ENCODE assay signal across 10 cellular contexts in the genomic region with DNA sequence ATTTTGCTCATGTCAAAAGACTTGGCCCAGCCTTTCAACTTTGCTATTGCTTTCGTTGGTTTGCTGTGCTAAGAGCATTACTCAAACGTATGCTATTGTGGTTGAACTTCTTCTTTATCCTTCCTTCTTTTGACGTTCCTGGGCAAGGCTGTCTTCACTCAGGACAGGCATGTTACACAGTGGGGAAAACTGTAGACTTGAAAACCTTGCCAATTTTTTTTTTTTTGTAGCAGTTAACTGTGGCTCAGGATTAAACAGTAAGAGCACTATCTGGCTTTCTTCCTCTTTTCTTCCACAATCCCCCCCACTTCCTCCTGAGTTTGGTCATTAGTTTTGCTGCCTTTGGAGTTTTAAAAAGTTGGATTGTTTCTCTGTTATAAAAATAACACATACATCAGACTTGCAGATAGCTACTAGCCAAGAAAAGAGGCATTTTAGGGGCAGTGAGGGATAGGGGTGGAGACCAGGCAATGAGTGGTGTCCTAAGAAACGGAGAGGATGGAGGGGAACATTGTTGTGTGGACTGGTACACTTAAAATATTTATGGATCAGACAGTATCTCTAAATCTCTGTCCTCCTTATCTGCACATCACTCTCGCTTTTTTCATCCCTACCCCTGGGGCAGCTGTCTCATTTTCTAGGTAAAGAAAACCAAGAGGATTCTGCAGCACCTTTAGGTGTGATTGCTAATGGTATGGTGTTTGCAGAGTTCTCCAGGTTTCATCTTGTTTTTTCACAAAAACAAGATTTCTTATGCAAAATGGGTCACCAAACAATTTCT.
DNase-seq lines count a peak whose midpoint lies in the region; FAIRE-seq and TF ChIP-seq lines count a peak whose summit lies in the region.
"Had no signal": no experiment of that assay in that cellular context is flagged by ENCODE, and none has a peak within 500 bp of the region (broad histone marks: within the 10 kb centered on the region; RNA-seq: fewer than 3 reads in every experiment).

No MANE protein-coding gene starts in this region.

- no peaks in the 10 kb centered on the region for H3K27me3 Mint-ChIP-seq in glutamatergic neuron (ENCODE audit: unreplicated experiment)

- intact Hi-C loops in esophagus muscularis mucosa (cut with DNase I), result loop anchor here (5.0 kb wide), 1 partner anchor 49 kb away; no protein-coding TSS in a partner anchor

- TF ChIP-seq POLR2A in esophagus muscularis mucosa (IDR thresholded peaks at IDR 0.05; ENCODE audit: low read depth), result no peak

- H3K4me3 ChIP-seq in HL-60 (replicated peaks; ENCODE audit: insufficient read depth, low read length), result no peak overlapping the region
- H3K4me3 ChIP-seq in esophagus muscularis mucosa, result no peak overlapping the region
- H3K4me3 ChIP-seq: skin epidermis had no signal

- H3K27ac Mint-ChIP-seq in glutamatergic neuron (ENCODE audit: unreplicated experiment), result no peak overlapping the region

- H3K36me3 ChIP-seq in esophagus muscularis mucosa, result no peaks in the 10 kb centered on the region

- H3K9me3 Mint-ChIP-seq in glutamatergic neuron (ENCODE audit: unreplicated experiment), result no peaks in the 10 kb centered on the region

- peaks cover 20 to 53% (median 49%) of the 10 kb centered on the region in 4 donors for H3K4me1 ChIP-seq in esophagus muscularis mucosa

- H3K27me3 ChIP-seq in HL-60 (ENCODE audit: insufficient read depth, poor library complexity, severe bottlenecking), result no peaks in the 10 kb centered on the region
- no peaks in the 10 kb centered on the region for H3K27me3 ChIP-seq in esophagus muscularis mucosa

- H3K27ac ChIP-seq in HL-60 (replicated peaks) (peak overlapping the region; percentile 27), esophagus muscularis mucosa (replicated peaks in 1 of 4) (peak overlapping the region; percentile 1 to 56 (median 28))

- DNase-seq in GM19239 (ENCODE audit: insufficient read length, low spot score) (no peak), HL-60 (ENCODE audit: low read depth in 1 of 2, low spot score in 1 of 2) (peak; percentile 24 to 86), esophagus muscularis mucosa (ENCODE audit: extremely low spot score) (no peak), putamen (ENCODE audit: low spot score) (peak; percentile 39), glutamatergic neuron (no peak), NCI-H524 treated with DMSO at 0.1 percent for 48 hours (lab: John Stamatoyannopoulos, UW) (no peak), LoVo (ENCODE audit: low spot score) (no peak), NCI-H774 (lab: John Stamatoyannopoulos, UW) (no peak)

- WGBS in esophagus muscularis mucosa, result 25% methylated on average over 5 of the region's 5 CpGs

- H3K9me3 ChIP-seq in esophagus muscularis mucosa, result no peaks in the 10 kb centered on the region

- FAIRE-seq in GM19239 (lab: Jason Lieb, UNC), result peak; percentile 89
- FAIRE-seq: bronchial epithelial cell had no signal

- peaks cover 4% of the 10 kb centered on the region for H3K4me1 Mint-ChIP-seq in glutamatergic neuron (ENCODE audit: low read depth, unreplicated experiment)

- no peak for TF ChIP-seq EP300 in esophagus muscularis mucosa (IDR thresholded peaks at IDR 0.05)

- no peaks in the 10 kb centered on the region for H3K36me3 Mint-ChIP-seq in glutamatergic neuron (ENCODE audit: unreplicated experiment)

- no peak overlapping the region for H3K4me3 Mint-ChIP-seq in glutamatergic neuron (ENCODE audit: unreplicated experiment)

- TF ChIP-seq CTCF in HL-60 (IDR thresholded peaks at IDR 0.05; ENCODE audit: insufficient read depth, low read length) (no peak), esophagus muscularis mucosa (IDR thresholded peaks at IDR 0.05) (no peak), glutamatergic neuron (IDR thresholded peaks at IDR 0.05; ENCODE audit: partially characterized antibody, unreplicated experiment) (no peak)

Comparison
In these comparisons a context has a peak if more than half of its experiments do, and no peak if none do; other contexts are left out.
1. DNase-seq: peak in HL-60 (2 of 2) and putamen (single experiment); none in GM19239 (single experiment), esophagus muscularis mucosa (single experiment), glutamatergic neuron (single experiment), NCI-H524 treated with DMSO at 0.1 percent for 48 hours (single experiment), LoVo (single experiment) and NCI-H774 (single experiment).